ENCODE assay signal across 18 cellular contexts in the genomic region with DNA sequence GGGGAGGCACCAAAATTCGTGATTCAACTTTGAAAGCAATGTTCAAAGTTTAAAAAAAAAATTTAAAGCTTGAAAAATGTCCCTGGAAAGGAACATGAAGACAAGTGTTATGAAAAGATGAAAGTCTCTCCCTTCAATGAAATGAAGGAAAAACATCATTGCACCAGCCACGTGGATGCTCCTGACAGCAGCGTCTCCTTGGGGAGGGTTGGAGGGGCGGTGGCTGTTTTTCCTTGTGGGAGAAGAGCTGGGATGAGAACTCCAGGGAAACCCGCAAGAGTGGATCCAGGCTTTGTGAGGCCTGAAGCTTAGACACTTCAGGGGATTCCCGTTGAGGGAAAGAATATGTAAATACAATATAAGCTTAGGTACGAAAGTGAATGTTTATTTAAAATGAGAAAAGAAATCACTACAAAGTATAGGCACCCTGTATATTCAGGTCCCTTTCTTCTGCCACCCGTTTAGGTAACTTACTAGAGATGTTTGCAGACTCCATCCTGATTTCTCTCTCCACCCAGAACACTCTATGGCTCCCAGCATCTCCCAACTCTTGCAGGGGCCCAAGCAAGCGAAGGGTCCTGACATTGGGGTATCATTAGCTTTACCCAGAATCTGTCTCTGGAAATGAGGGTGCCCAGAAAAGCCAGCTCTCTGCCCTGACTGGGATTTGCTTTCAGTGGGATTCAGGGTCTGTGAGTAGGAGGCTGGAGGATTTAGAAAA.
DNase-seq lines count a peak whose midpoint lies in the region; ATAC-seq and TF ChIP-seq lines count a peak whose summit lies in the region.
"Had no signal": no experiment of that assay in that cellular context is flagged by ENCODE, and none has a peak within 500 bp of the region (broad histone marks: within the 10 kb centered on the region; RNA-seq: fewer than 3 reads in every experiment).

No MANE protein-coding gene starts in this region.

- DNase-seq in caudate nucleus (lab: John Stamatoyannopoulos, UW), result peak in 31 of 61 donors; percentile 2 to 72 (median 31)
- DNase-seq in head of caudate nucleus, result peak in 36 of 42 donors; percentile 22 to 85 (median 53)
- DNase-seq in putamen (ENCODE audit: low spot score), result peak; percentile 42
- no peak for DNase-seq in NCI-H748 treated with DMSO at 0.1 percent for 48 hours (lab: John Stamatoyannopoulos, UW)
- no peak for DNase-seq in C1 segment of cervical spinal cord (lab: John Stamatoyannopoulos, UW)
- DNase-seq: AML-193; CD4-positive, alpha-beta memory T cell; CD4-positive, CD25-positive, alpha-beta regulatory T cell; CD8-positive, alpha-beta memory T cell; COR-L47; DMS79 treated with DMSO at 0.1 percent for 48 hours; GF-D8 had no signal

- POLR2A ChIA-PET in HEK293 (lab: Yijun Ruan, JAX), result no interaction called here

- no peaks in the 10 kb centered on the region for H3K36me3 ChIP-seq in HEK293 (ENCODE audit: control insufficient read depth in 2 of 2, insufficient read depth in 1 of 2, low read length in 2 of 2)
- H3K36me3 ChIP-seq: BLaER1 treated with 17β-estradiol and CSF1 and Interleukin-3, amounts not matched to agents 10 nM and 100 nM had no signal

- H3K9me3 ChIP-seq in HEK293 (ENCODE audit: control insufficient read depth, insufficient read depth, low read depth, low read length), result no peaks in the 10 kb centered on the region

- ATAC-seq in HG03378 (IDR thresholded peaks at IDR 0.05; ENCODE audit: unreplicated experiment), result no peak
- ATAC-seq in HG03520 (IDR thresholded peaks at IDR 0.05; ENCODE audit: unreplicated experiment), result no peak

- H3K27ac ChIP-seq in HEK293 (ENCODE audit: extremely low read depth, low read depth, low read length) (no peak overlapping the region), caudate nucleus (ENCODE audit: low read depth, low read length) (no peak overlapping the region)
- H3K27ac ChIP-seq: 22Rv1; A549; BLaER1 treated with 17β-estradiol and CSF1 and Interleukin-3, amounts not matched to agents 10 nM and 100 nM had no signal

- intact Hi-C loops in head of caudate nucleus (cut with DNase I), result no loop called here

- no peak overlapping the region for H3K4me3 ChIP-seq in HEK293 (ENCODE audit: low read depth, low read length)
- H3K4me3 ChIP-seq: A549; BLaER1 treated with 17β-estradiol and CSF1 and Interleukin-3, amounts not matched to agents 10 nM and 100 nM had no signal

- no peak for TF ChIP-seq CTCF in HEK293 (tag by site-specific recombination; IDR thresholded peaks at IDR 0.05)

- CTCF ChIA-PET in HEK293 (lab: Yijun Ruan, JAX), result interaction anchor here (0.5 to 0.6 kb wide), 2 partner anchors 19 to 125 kb away, joined by 3 read pairs; no protein-coding TSS in a partner anchor

- no peaks in the 10 kb centered on the region for H3K4me1 ChIP-seq in HEK293 (ENCODE audit: control insufficient read depth, insufficient read depth, low read length)
- H3K4me1 ChIP-seq: A549 had no signal

TF ChIP-seq in HEK293, 187 proteins besides CTCF, POLR2A, EP300 and RAD21:
- TF ChIP-seq ZNF175 (tag by site-specific recombination; IDR thresholded peaks at IDR 0.05) (no peak), AEBP2 (tag by site-specific recombination; IDR thresholded peaks at IDR 0.05; ENCODE audit: borderline replicate concordance) (no peak), ZFP3 (tag by site-specific recombination; IDR thresholded peaks at IDR 0.05; ENCODE audit: low read depth) (no peak), ZNF16 (tag by site-specific recombination; IDR thresholded peaks at IDR 0.05; ENCODE audit: low read depth) (peak; percentile 60; the same call in 1 of the 2 replicates), ZNF138 (tag by site-specific recombination; IDR thresholded peaks at IDR 0.05; ENCODE audit: borderline replicate concordance) (no peak), ZNF664 (tag by site-specific recombination; IDR thresholded peaks at IDR 0.05) (no peak), ZNF146 (tag by site-specific recombination; IDR thresholded peaks at IDR 0.05) (no peak), ZNF76 (tag by site-specific recombination; IDR thresholded peaks at IDR 0.05; ENCODE audit: borderline replicate concordance, low read depth) (no peak)
- TF ChIP-seq, protein P1, sequence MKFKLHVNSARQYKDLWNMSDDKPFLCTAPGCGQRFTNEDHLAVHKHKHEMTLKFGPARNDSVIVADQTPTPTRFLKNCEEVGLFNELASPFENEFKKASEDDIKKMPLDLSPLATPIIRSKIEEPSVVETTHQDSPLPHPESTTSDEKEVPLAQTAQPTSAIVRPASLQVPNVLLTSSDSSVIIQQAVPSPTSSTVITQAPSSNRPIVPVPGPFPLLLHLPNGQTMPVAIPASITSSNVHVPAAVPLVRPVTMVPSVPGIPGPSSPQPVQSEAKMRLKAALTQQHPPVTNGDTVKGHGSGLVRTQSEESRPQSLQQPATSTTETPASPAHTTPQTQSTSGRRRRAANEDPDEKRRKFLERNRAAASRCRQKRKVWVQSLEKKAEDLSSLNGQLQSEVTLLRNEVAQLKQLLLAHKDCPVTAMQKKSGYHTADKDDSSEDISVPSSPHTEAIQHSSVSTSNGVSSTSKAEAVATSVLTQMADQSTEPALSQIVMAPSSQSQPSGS (tag by site-specific recombination; IDR thresholded peaks at IDR 0.05; ENCODE audit: low read depth), result no peak

Comparison
In these comparisons a context has a peak if more than half of its experiments do, and no peak if none do; other contexts are left out.
1. DNase-seq: peak in caudate nucleus (31 of 61), head of caudate nucleus (36 of 42) and putamen (single experiment); none in NCI-H748 treated with DMSO at 0.1 percent for 48 hours (single experiment) and C1 segment of cervical spinal cord (0 of 14).